In the genomic region with DNA sequence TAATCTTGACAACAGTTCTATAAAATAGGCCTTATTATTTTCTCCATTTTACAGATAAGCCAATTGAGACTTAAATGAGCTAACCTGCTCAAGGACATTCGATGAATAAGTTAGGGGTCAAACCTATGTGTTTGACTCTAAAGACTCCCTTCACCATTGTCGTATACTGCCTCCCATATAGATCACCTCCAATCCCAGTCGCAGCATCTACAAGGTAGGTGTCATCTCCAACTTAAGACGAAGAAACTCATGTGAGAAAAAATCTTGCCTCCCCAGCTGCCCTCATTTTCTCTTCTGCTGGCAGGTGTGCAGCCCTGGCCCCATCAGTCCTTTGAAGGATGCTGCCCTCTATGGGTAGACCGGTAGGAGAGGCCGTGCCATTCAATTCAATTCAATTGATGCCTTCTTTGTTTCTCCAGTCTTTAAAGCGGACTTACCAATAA, we compare ENCODE assay signal across 8 cellular contexts.
DNase-seq lines count a peak whose midpoint lies in the region; ATAC-seq and TF ChIP-seq lines count a peak whose summit lies in the region.

No MANE protein-coding gene starts in this region.

- peak; percentile 65 for DNase-seq in DMS53 (lab: John Stamatoyannopoulos, UW)
- DNase-seq in GM19240 (ENCODE audit: insufficient read length, low spot score), result peak; percentile 36
- peak; percentile 31 for DNase-seq in NCI-H524 treated with DMSO at 0.1 percent for 48 hours (lab: John Stamatoyannopoulos, UW)
- DNase-seq in activated T-helper 1 cell treated with anti-CD3 and anti-CD28 coated beads, Interleukin-12 subunit alpha, Interleukin-12 subunit beta, Interleukin-2, Interleukin-4 antibody, amounts not matched to agents 30 ng/mL and 10 ng/mL and 1 ng/mL, durations not matched to agents 14 hours and 24 hours and 36 hours (ENCODE audit: low spot score), result peak; percentile 5
- DNase-seq in kidney epithelial cell (ENCODE audit: low read depth), result no peak
- DNase-seq in superior temporal gyrus (ENCODE audit: extremely low spot score), result peak; percentile 65
- no peak for DNase-seq in islet precursor cell

- H3K27ac Mint-ChIP-seq in activated T-helper 1 cell treated with anti-CD3 and anti-CD28 coated beads, Interleukin-12 subunit alpha, Interleukin-12 subunit beta, Interleukin-2, Interleukin-4 antibody, amounts not matched to agents 30 ng/mL and 10 ng/mL and 1 ng/mL, durations not matched to agents 14 hours and 24 hours and 36 hours, result no peak overlapping the region

- intact Hi-C loops in activated T-helper 1 cell treated with anti-CD3 and anti-CD28 coated beads, Interleukin-12 subunit alpha, Interleukin-12 subunit beta, Interleukin-2, Interleukin-4 antibody, amounts not matched to agents 30 ng/mL and 10 ng/mL and 1 ng/mL, durations not matched to agents 14 hours and 24 hours and 36 hours (cut with micrococcal nuclease), result loop anchor here (2.0 to 5.0 kb wide), 3 partner anchors 69 to 233 kb away; no protein-coding TSS in a partner anchor

- H3K27me3 ChIP-seq in kidney epithelial cell (ENCODE audit: control insufficient read depth, insufficient read depth, low read length), result no peaks in the 10 kb centered on the region

- ATAC-seq in HG03108 (IDR thresholded peaks at IDR 0.05; ENCODE audit: unreplicated experiment), result peak; percentile 82

- H3K4me3 Mint-ChIP-seq in activated T-helper 1 cell treated with anti-CD3 and anti-CD28 coated beads, Interleukin-12 subunit alpha, Interleukin-12 subunit beta, Interleukin-2, Interleukin-4 antibody, amounts not matched to agents 30 ng/mL and 10 ng/mL and 1 ng/mL, durations not matched to agents 14 hours and 24 hours and 36 hours, result no peak overlapping the region

- no peaks in the 10 kb centered on the region for H3K9me3 Mint-ChIP-seq in activated T-helper 1 cell treated with anti-CD3 and anti-CD28 coated beads, Interleukin-12 subunit alpha, Interleukin-12 subunit beta, Interleukin-2, Interleukin-4 antibody, amounts not matched to agents 30 ng/mL and 10 ng/mL and 1 ng/mL, durations not matched to agents 14 hours and 24 hours and 36 hours

- H3K27me3 Mint-ChIP-seq in activated T-helper 1 cell treated with anti-CD3 and anti-CD28 coated beads, Interleukin-12 subunit alpha, Interleukin-12 subunit beta, Interleukin-2, Interleukin-4 antibody, amounts not matched to agents 30 ng/mL and 10 ng/mL and 1 ng/mL, durations not matched to agents 14 hours and 24 hours and 36 hours (ENCODE audit: insufficient read depth), result peaks cover 5% of the 10 kb centered on the region

- H3K4me1 Mint-ChIP-seq in activated T-helper 1 cell treated with anti-CD3 and anti-CD28 coated beads, Interleukin-12 subunit alpha, Interleukin-12 subunit beta, Interleukin-2, Interleukin-4 antibody, amounts not matched to agents 30 ng/mL and 10 ng/mL and 1 ng/mL, durations not matched to agents 14 hours and 24 hours and 36 hours (ENCODE audit: low read depth), result no peaks in the 10 kb centered on the region

- no peak overlapping the region for H3K4me3 ChIP-seq in kidney epithelial cell (ENCODE audit: low read depth, low read length)

- no peaks in the 10 kb centered on the region for H3K36me3 ChIP-seq in kidney epithelial cell (ENCODE audit: control insufficient read depth, insufficient read depth, low read length)

- peak; percentile 80 for TF ChIP-seq CTCF in kidney epithelial cell (IDR thresholded peaks at IDR 0.05; ENCODE audit: insufficient read depth, low read length, poor library complexity, severe bottlenecking)

- no peaks in the 10 kb centered on the region for H3K36me3 Mint-ChIP-seq in activated T-helper 1 cell treated with anti-CD3 and anti-CD28 coated beads, Interleukin-12 subunit alpha, Interleukin-12 subunit beta, Interleukin-2, Interleukin-4 antibody, amounts not matched to agents 30 ng/mL and 10 ng/mL and 1 ng/mL, durations not matched to agents 14 hours and 24 hours and 36 hours (ENCODE audit: low read depth)

Comparison
In these comparisons a context has a peak if more than half of its experiments do, and no peak if none do; other contexts are left out.
1. DNase-seq: peak in DMS53 (single experiment), GM19240 (single experiment), NCI-H524 treated with DMSO at 0.1 percent for 48 hours (single experiment), activated T-helper 1 cell treated with anti-CD3 and anti-CD28 coated beads, Interleukin-12 subunit alpha, Interleukin-12 subunit beta, Interleukin-2, Interleukin-4 antibody, amounts not matched to agents 30 ng/mL and 10 ng/mL and 1 ng/mL, durations not matched to agents 14 hours and 24 hours and 36 hours (single experiment) and superior temporal gyrus (single experiment); none in kidney epithelial cell (single experiment) and islet precursor cell (single experiment).